16 cellular contexts compared by ENCODE assay signal in genomic region chr4:53622739-53623151, GRCh38. TPM values are rescaled to one million over a fixed set of nuclear protein-coding genes. Genes with fewer than 3 reads are reported as not detected.
A peak's percentile ranks its signal among the peaks of the same experiment; 100 is the strongest.
DNase-seq lines count a peak whose midpoint lies in the region; ATAC-seq and TF ChIP-seq lines count a peak whose summit lies in the region.
"Had no signal": no experiment of that assay in that cellular context is flagged by ENCODE, and none has a peak within 500 bp of the region (broad histone marks: within the 10 kb centered on the region; RNA-seq: fewer than 3 reads in every experiment).

No MANE protein-coding gene starts in this region.

- H3K4me1 ChIP-seq in left lung = no peaks in the 10 kb centered on the region

- H3K27ac ChIP-seq in left lung = no peak overlapping the region
- H3K27ac ChIP-seq: cardiac muscle cell had no signal

- peak; percentile 90 for DNase-seq in AG09309 (ENCODE audit: low read depth)
- DNase-seq in M059J (ENCODE audit: low read depth) = peak; percentile 42
- DNase-seq in dedifferentiated amniotic fluid mesenchymal stem cell (ENCODE audit: extremely low spot score) = peak; percentile 21
- no peak for DNase-seq in left lung
- DNase-seq in activated CD4-positive, alpha-beta T cell treated with anti-CD3 and anti-CD28 coated beads, Interleukin-2, amount 50 U/mL, for 1 hour = no peak
- DNase-seq in SW 1271 (lab: John Stamatoyannopoulos, UW) = no peak
- no peak for DNase-seq in T-helper 2 cell treated with Interferon-gamma antibody and Interleukin-4, amounts not matched to agents 5 μg/mL and 100 μg/mL, for 36 hours (ENCODE audit: low spot score)
- DNase-seq: activated CD4-positive, alpha-beta T cell treated with anti-CD3 and anti-CD28 coated beads for 4 hours; activated CD8-positive, alpha-beta memory T cell treated with anti-CD3 and anti-CD28 coated beads, Interleukin-2, amount 50 U/mL, for 48 hours; activated naive CD4-positive, alpha-beta T cell; islet precursor cell; NCI-H1694 treated with DMSO at 0.1 percent for 48 hours; NCI-H446 treated with DMSO at 0.1 percent for 48 hours; substantia nigra had no signal

- TF ChIP-seq CTCF in AG09309 (IDR thresholded peaks at IDR 0.05; ENCODE audit: control insufficient read depth, insufficient read depth, low read depth, low read length, missing control alignments) = no peak
- no peak for TF ChIP-seq CTCF in left lung (IDR thresholded peaks at IDR 0.05)

- peak; percentile 50 for ATAC-seq in left lung
- no peak for ATAC-seq in HG03521 (IDR thresholded peaks at IDR 0.05; ENCODE audit: unreplicated experiment)

- no peaks in the 10 kb centered on the region for H3K27me3 Mint-ChIP-seq in T-helper 2 cell treated with Interferon-gamma antibody and Interleukin-4, amounts not matched to agents 5 μg/mL and 100 μg/mL, for 36 hours (ENCODE audit: low read depth)

- no peaks in the 10 kb centered on the region for H3K9me3 ChIP-seq in left lung

- no peak overlapping the region for H3K4me3 ChIP-seq in AG09309 (ENCODE audit: control insufficient read depth, low read depth, low read length)
- H3K4me3 ChIP-seq in left lung = no peak overlapping the region
- H3K4me3 ChIP-seq: cardiac muscle cell had no signal

- H3K4me1 Mint-ChIP-seq in T-helper 2 cell treated with Interferon-gamma antibody and Interleukin-4, amounts not matched to agents 5 μg/mL and 100 μg/mL, for 36 hours (ENCODE audit: low read depth) = no peaks in the 10 kb centered on the region

- no peaks in the 10 kb centered on the region for H3K27me3 ChIP-seq in left lung
- H3K27me3 ChIP-seq: cardiac muscle cell had no signal

- intact Hi-C loops in left lung (cut with DNase I) = no loop called here

- H3K27ac Mint-ChIP-seq in T-helper 2 cell treated with Interferon-gamma antibody and Interleukin-4, amounts not matched to agents 5 μg/mL and 100 μg/mL, for 36 hours = no peak overlapping the region

- no peaks in the 10 kb centered on the region for H3K36me3 Mint-ChIP-seq in T-helper 2 cell treated with Interferon-gamma antibody and Interleukin-4, amounts not matched to agents 5 μg/mL and 100 μg/mL, for 36 hours (ENCODE audit: low read depth)

- H3K36me3 ChIP-seq in left lung = no peaks in the 10 kb centered on the region
- H3K36me3 ChIP-seq: cardiac muscle cell had no signal

- peaks cover 3% of the 10 kb centered on the region for H3K9me3 Mint-ChIP-seq in T-helper 2 cell treated with Interferon-gamma antibody and Interleukin-4, amounts not matched to agents 5 μg/mL and 100 μg/mL, for 36 hours

- H3K4me3 Mint-ChIP-seq in T-helper 2 cell treated with Interferon-gamma antibody and Interleukin-4, amounts not matched to agents 5 μg/mL and 100 μg/mL, for 36 hours = no peak overlapping the region

RNA-seq across cellular contexts. Expression of gene LNX1, which starts 31.5 kb away (rescaled TPM):
- 0.39 and 1.7 TPM in 2 replicates for total RNA-seq in M059J (2014; rRNA removed; shearing (Covaris generic))
- total RNA-seq in left lung = 1 to 10 TPM; 2.5 TPM

Comparison
In these comparisons a context has a peak if more than half of its experiments do, and no peak if none do; other contexts are left out.
1. DNase-seq: peak in AG09309 (single experiment), M059J (single experiment) and dedifferentiated amniotic fluid mesenchymal stem cell (single experiment); none in left lung (0 of 2), activated CD4-positive, alpha-beta T cell treated with anti-CD3 and anti-CD28 coated beads, Interleukin-2, amount 50 U/mL, for 1 hour (single experiment), SW 1271 (0 of 2) and T-helper 2 cell treated with Interferon-gamma antibody and Interleukin-4, amounts not matched to agents 5 μg/mL and 100 μg/mL, for 36 hours (single experiment).